ENCODE assay signal across 8 cellular contexts in genomic region chr22:23433127-23434005, GRCh38.
DNase-seq lines count a peak whose midpoint lies in the region; ATAC-seq, FAIRE-seq and TF ChIP-seq lines count a peak whose summit lies in the region.
"Not testable (repeated sequence)": the region's sequence is repeated elsewhere in the genome, so short reads cannot be mapped to it uniquely, and the experiment has no call there.

No MANE protein-coding gene starts in this region.

- not testable (repeated sequence) for H3K36me3 ChIP-seq in BE2C; GM23248 (ENCODE audit: low read depth); endothelial cell of umbilical vein (ENCODE audit: control insufficient read depth in 2 of 2, extremely low read depth in 1 of 2, insufficient read depth in 2 of 2, low read length in 2 of 2); mesendoderm (ENCODE audit: control insufficient read depth, insufficient read depth, low read length)

- H2BK15ac ChIP-seq in mesendoderm (replicated peaks; ENCODE audit: low read depth), result not testable (repeated sequence)

- CTCF ChIA-PET in endothelial cell of umbilical vein (lab: Charles Lee), result interaction anchor here (1.0 to 1.2 kb wide), 2 partner anchors 57 to 102 kb away, joined by 3 read pairs; no protein-coding TSS in a partner anchor

- not testable (repeated sequence) for H4K5ac ChIP-seq in mesendoderm (ENCODE audit: low read length)

- dilution Hi-C loops in endothelial cell of umbilical vein (cut with MboI; ENCODE audit: extremely low pct_ligation_motif_present, low sequenced_read_pairs), result not testable (repeated sequence)

- H3K9ac ChIP-seq in GM23248; endothelial cell of umbilical vein (replicated peaks; ENCODE audit: extremely low read depth, insufficient read depth, low read length): not testable (repeated sequence)
- peak overlapping the region; percentile 36 for H3K9ac ChIP-seq in mesendoderm (ENCODE audit: low read length)

- not testable (repeated sequence) for H3K4me1 Mint-ChIP-seq in activated T-helper 17 cell treated with anti-CD3 and anti-CD28 coated beads, Interleukin-2, amount 50 U/mL, for 72 hours

- 13 to 23% methylated on average over 14 to 34 of the region's 35 CpGs for WGBS in GM23248 (ENCODE audit: low coverage in 1 of 2, low lambda C conversion rate in 2 of 2, missing lambda C conversion rate in 2 of 2), 2 experiments
- no CpG with 5 or more reads among the region's 35 CpGs for WGBS in mesendoderm (ENCODE audit: extremely low coverage, insufficient coverage, low lambda C conversion rate)

- H3K4me1 ChIP-seq in BE2C, result peaks cover 20% of the 10 kb centered on the region
- H3K4me1 ChIP-seq in GM23248 (ENCODE audit: insufficient read depth); endothelial cell of umbilical vein (ENCODE audit: control insufficient read depth, extremely low read depth, insufficient read depth, low read length); mesendoderm (ENCODE audit: control insufficient read depth, low read depth, low read length): not testable (repeated sequence)

- not testable (repeated sequence) for H3K9me3 ChIP-seq in BE2C; GM23248 (ENCODE audit: low read depth); endothelial cell of umbilical vein (replicated peaks; ENCODE audit: control insufficient read depth, insufficient read depth, low read length)

- H2BK5ac ChIP-seq in mesendoderm (ENCODE audit: low read length), result not testable (repeated sequence)

- BruUV-seq in endothelial cell of umbilical vein (replicated peaks; lab: Mats Ljungman, UMichigan), result not testable (repeated sequence)

- not testable (repeated sequence) for H3K36me3 Mint-ChIP-seq in activated T-helper 17 cell treated with anti-CD3 and anti-CD28 coated beads, Interleukin-2, amount 50 U/mL, for 72 hours (ENCODE audit: low read depth)

- H3K23ac ChIP-seq in mesendoderm (ENCODE audit: low read length), result not testable (repeated sequence)

- ATAC-seq in SK-N-SH treated with all-trans-retinoic acid at 6 μM for 48 hours, result peak; percentile 79
- ATAC-seq in activated T-helper 17 cell treated with anti-CD3 and anti-CD28 coated beads, Interleukin-2, amount 50 U/mL, for 72 hours (replicated peaks), result peak; percentile 98

- H4K8ac ChIP-seq in mesendoderm (ENCODE audit: low read depth, low read length), result not testable (repeated sequence)

- H3K9me1 ChIP-seq in endothelial cell of umbilical vein (replicated peaks; ENCODE audit: control insufficient read depth, extremely low read depth, insufficient read depth, low read length), result not testable (repeated sequence)

- H3K18ac ChIP-seq in mesendoderm (ENCODE audit: low read length), result not testable (repeated sequence)

- DNase-seq in BE2C, result peak; percentile 67
- DNase-seq in GM23248, result peak; percentile 10
- DNase-seq in NCI-H187 treated with DMSO at 0.1 percent for 48 hours (lab: John Stamatoyannopoulos, UW), result peak; percentile 23
- peak; percentile 26 for DNase-seq in endothelial cell of umbilical vein (ENCODE audit: low read depth, low spot score)
- peak; percentile 61 for DNase-seq in mesendoderm
- DNase-seq in stimulated activated CD4-positive, alpha-beta T cell treated with anti-CD3 and anti-CD28 coated beads, Interleukin-4, amount 100 ng/mL, for 1 hour, result peak; percentile 32

- H3K79me1 ChIP-seq in mesendoderm (ENCODE audit: low read length), result not testable (repeated sequence)

- peak; percentile 99 for FAIRE-seq in endothelial cell of umbilical vein (lab: Jason Lieb, UNC)

- H3K4ac ChIP-seq in mesendoderm (ENCODE audit: low read depth, low read length), result peak overlapping the region; percentile 65

- H3K27me3 ChIP-seq in BE2C; GM23248 (replicated peaks; ENCODE audit: insufficient read depth); endothelial cell of umbilical vein (ENCODE audit: control insufficient read depth in 2 of 2, insufficient read depth in 2 of 2, low read length in 2 of 2); mesendoderm (ENCODE audit: insufficient read depth, low read length, poor library complexity): not testable (repeated sequence)

- intact Hi-C loops in endothelial cell of umbilical vein (cut with micrococcal nuclease), result loop anchor here (10.0 kb wide), 1 partner anchor 101 kb away; no protein-coding TSS in a partner anchor

- POLR2A ChIA-PET in endothelial cell of umbilical vein (lab: Charles Lee), result not testable (repeated sequence)

- H2BK120ac ChIP-seq in mesendoderm (ENCODE audit: low read depth, low read length), result not testable (repeated sequence)

- not testable (repeated sequence) for H3K9me2 ChIP-seq in GM23248 (ENCODE audit: insufficient read depth)

- TF ChIP-seq POLR2A in endothelial cell of umbilical vein (IDR thresholded peaks at IDR 0.05; ENCODE audit: low read depth, low read length), result not testable (repeated sequence)

- not testable (repeated sequence) for H3K27ac Mint-ChIP-seq in activated T-helper 17 cell treated with anti-CD3 and anti-CD28 coated beads, Interleukin-2, amount 50 U/mL, for 72 hours

- H3K27me3 Mint-ChIP-seq in activated T-helper 17 cell treated with anti-CD3 and anti-CD28 coated beads, Interleukin-2, amount 50 U/mL, for 72 hours, result not testable (repeated sequence)

- TF ChIP-seq CTCF in BE2C (IDR thresholded peaks at IDR 0.05; ENCODE audit: low read depth, low read length), result peak; percentile 51
- peak; percentile 19 to 49 for TF ChIP-seq CTCF in endothelial cell of umbilical vein (IDR thresholded peaks at IDR 0.05; ENCODE audit: extremely low read depth in 1 of 2, insufficient read depth in 1 of 2, low read depth in 1 of 2, low read length in 2 of 2)

- H3K4me2 ChIP-seq in GM23248 (ENCODE audit: unreplicated experiment), result peak overlapping the region; percentile 48
- not testable (repeated sequence) for H3K4me2 ChIP-seq in endothelial cell of umbilical vein (ENCODE audit: insufficient read depth, low read length); mesendoderm (ENCODE audit: low read length)

- in situ Hi-C loops in GM23248 (cut with MboI), result not testable (repeated sequence)

- H2AK5ac ChIP-seq in mesendoderm (ENCODE audit: low read length), result not testable (repeated sequence)

- not testable (repeated sequence) for H3F3A ChIP-seq in GM23248 (ENCODE audit: insufficient read depth)

- peak overlapping the region; percentile 64 for H3K4me3 Mint-ChIP-seq in activated T-helper 17 cell treated with anti-CD3 and anti-CD28 coated beads, Interleukin-2, amount 50 U/mL, for 72 hours

- not testable (repeated sequence) for H3K9me3 Mint-ChIP-seq in activated T-helper 17 cell treated with anti-CD3 and anti-CD28 coated beads, Interleukin-2, amount 50 U/mL, for 72 hours

- H2AFZ ChIP-seq in GM23248, result not testable (repeated sequence)
- H2AFZ ChIP-seq in endothelial cell of umbilical vein (ENCODE audit: low read depth, low read length), result peak overlapping the region; percentile 48

- peak overlapping the region; percentile 34 for H3K56ac ChIP-seq in mesendoderm (ENCODE audit: low read length)

- not testable (repeated sequence) for H3K79me2 ChIP-seq in GM23248 (ENCODE audit: insufficient read depth); endothelial cell of umbilical vein (ENCODE audit: control insufficient read depth, insufficient read depth, low read length); mesendoderm (ENCODE audit: control insufficient read depth, insufficient read depth, low read length)

- H3K27ac ChIP-seq in GM23248; endothelial cell of umbilical vein (ENCODE audit: insufficient read depth, low read depth, low read length); mesendoderm (ENCODE audit: low read depth, low read length): not testable (repeated sequence)

- not testable (repeated sequence) for H3K4me3 ChIP-seq in BE2C (ENCODE audit: low read depth, low read length); GM23248; mesendoderm (ENCODE audit: low read length)
- H3K4me3 ChIP-seq in endothelial cell of umbilical vein (replicated peaks in 1 of 3; ENCODE audit: insufficient read depth in 1 of 3, low read depth in 1 of 3, low read length in 3 of 3), result peak overlapping the region in 1 of 3 experiments; percentile 13

- H4K20me1 ChIP-seq in GM23248 (ENCODE audit: insufficient read depth); endothelial cell of umbilical vein (replicated peaks; ENCODE audit: control insufficient read depth, extremely low read depth, insufficient read depth, low read length): not testable (repeated sequence)

Comparison
In these comparisons a context has a peak if more than half of its experiments do, and no peak if none do; other contexts are left out.
1. DNase-seq: peak in every context shown above with its lines; median percentile 67 in BE2C; 61 in mesendoderm; 32 in stimulated activated CD4-positive, alpha-beta T cell treated with anti-CD3 and anti-CD28 coated beads, Interleukin-4, amount 100 ng/mL, for 1 hour; 26 in endothelial cell of umbilical vein; 23 in NCI-H187 treated with DMSO at 0.1 percent for 48 hours; 10 in GM23248.